Comparison of ENCODE assay signal across 18 cellular contexts in genomic region chr13:112117258-112117954, GRCh38. TPM values are rescaled to one million over a fixed set of nuclear protein-coding genes. Genes with fewer than 3 reads are reported as not detected.
DNase-seq lines count a peak whose midpoint lies in the region; ATAC-seq and TF ChIP-seq lines count a peak whose summit lies in the region.
"Had no signal": no experiment of that assay in that cellular context is flagged by ENCODE, and none has a peak within 500 bp of the region (broad histone marks: within the 10 kb centered on the region; RNA-seq: fewer than 3 reads in every experiment).

No MANE protein-coding gene starts in this region.

- no peak overlapping the region for H3K4me2 ChIP-seq in neuronal stem cell (ENCODE audit: insufficient read depth, low read length, poor library complexity, severe bottlenecking)
- H3K4me2 ChIP-seq: A549, BLaER1 had no signal

- peak overlapping the region; percentile 20 for H3K23ac ChIP-seq in neuronal stem cell (ENCODE audit: low read depth, low read length, poor library complexity)

- H3K79me1 ChIP-seq in neuronal stem cell (ENCODE audit: low read depth, low read length), result no peaks in the 10 kb centered on the region

- H3K9me3 Mint-ChIP-seq in endodermal cell, result no peaks in the 10 kb centered on the region
- H3K9me3 Mint-ChIP-seq in CD4-positive, alpha-beta T cell, result no peaks in the 10 kb centered on the region
- H3K9me3 Mint-ChIP-seq: CD8-positive, alpha-beta T cell had no signal

- H2AK5ac ChIP-seq in neuronal stem cell (ENCODE audit: low read depth, low read length), result peak overlapping the region; percentile 91

- 82% methylated on average over 14 of the region's 14 CpGs for WGBS in right cardiac atrium
- 91 to 92% methylated on average over 10 to 14 of the region's 14 CpGs for WGBS in endodermal cell (ENCODE audit: insufficient coverage in 1 of 2, insufficient read length in 1 of 2), 2 experiments
- WGBS in neuronal stem cell (ENCODE audit: extremely low coverage in 2 of 2, insufficient read length in 2 of 2, insufficient replicate concordance in 1 of 2), 2 donors, result no CpG with 5 or more reads among the region's 14 CpGs
- 75 to 84% (median 78%) methylated on average over 11 to 14 of the region's 14 CpGs for WGBS in stomach, 5 donors

- CTCF ChIA-PET in CD4-positive, alpha-beta T cell (lab: Charles Lee), result no interaction called here

- H2BK15ac ChIP-seq in neuronal stem cell (ENCODE audit: low read length), result peak overlapping the region; percentile 84

- H3K4me1 ChIP-seq in right cardiac atrium (ENCODE audit: control insufficient read depth, insufficient read depth, low read length), result no peaks in the 10 kb centered on the region
- no peaks in the 10 kb centered on the region for H3K4me1 ChIP-seq in endodermal cell (ENCODE audit: control insufficient read depth, insufficient read depth, low read length)
- H3K4me1 ChIP-seq in neuronal stem cell (ENCODE audit: control insufficient read depth in 2 of 2, insufficient read depth in 1 of 2, low read depth in 1 of 2, low read length in 2 of 2), result peaks cover 3 to 12% of the 10 kb centered on the region in 2 donors
- H3K4me1 ChIP-seq in stomach, result no peaks in the 10 kb centered on the region
- H3K4me1 ChIP-seq: A549 had no signal

- intact Hi-C loops in cardiac septum (cut with DNase I), result no loop called here
- intact Hi-C loops in right cardiac atrium (cut with DNase I), result no loop called here
- intact Hi-C loops in stomach (cut with DNase I; ENCODE audit: low total_unique reads), result no loop called here
- intact Hi-C loops in CD4-positive, alpha-beta T cell (cut with DNase I, micrococcal nuclease), result no loop called here

- H4K91ac ChIP-seq in neuronal stem cell (ENCODE audit: low read depth, low read length, poor library complexity), result no peak overlapping the region

- POLR2A ChIA-PET in CD4-positive, alpha-beta T cell (lab: Charles Lee), result no interaction called here

- no peaks in the 10 kb centered on the region for H3K4me1 Mint-ChIP-seq in endodermal cell
- no peaks in the 10 kb centered on the region for H3K4me1 Mint-ChIP-seq in CD4-positive, alpha-beta T cell (ENCODE audit: low read depth)
- H3K4me1 Mint-ChIP-seq: CD14-positive monocyte had no signal

- H2BK5ac ChIP-seq in neuronal stem cell (ENCODE audit: low read length), result peak overlapping the region; percentile 93

- no peak overlapping the region for H3K14ac ChIP-seq in neuronal stem cell (ENCODE audit: low read length)

- H3K27me3 ChIP-seq in right cardiac atrium (ENCODE audit: control insufficient read depth, insufficient read depth), result no peaks in the 10 kb centered on the region
- peaks cover 30% of the 10 kb centered on the region for H3K27me3 ChIP-seq in endodermal cell (ENCODE audit: control insufficient read depth, insufficient read depth, low read length, poor library complexity, severe bottlenecking)
- H3K27me3 ChIP-seq in neuronal stem cell (ENCODE audit: control insufficient read depth in 3 of 3, insufficient read depth in 3 of 3, low read depth in 1 of 3, low read length in 3 of 3), result no peaks in the 10 kb centered on the region
- peaks cover 0 to 78% (median 0%) of the 10 kb centered on the region in 3 donors for H3K27me3 ChIP-seq in stomach
- peaks cover 4% of the 10 kb centered on the region for H3K27me3 ChIP-seq in CD4-positive, alpha-beta T cell (ENCODE audit: control insufficient read depth, insufficient read depth, low read length)
- H3K27me3 ChIP-seq: BLaER1 had no signal

- H3K36me3 ChIP-seq in endodermal cell (ENCODE audit: control insufficient read depth, insufficient read depth, low read length) (no peaks in the 10 kb centered on the region), neuronal stem cell (replicated peaks in 1 of 2; ENCODE audit: control insufficient read depth in 2 of 2, insufficient read depth in 2 of 2, low read length in 2 of 2) (no peaks in the 10 kb centered on the region), stomach (no peaks in the 10 kb centered on the region)
- H3K36me3 ChIP-seq: BLaER1 had no signal

- peak overlapping the region; percentile 75 for H2BK12ac ChIP-seq in neuronal stem cell (ENCODE audit: low read length)

- H2AFZ ChIP-seq in neuronal stem cell (ENCODE audit: low read length), result peak overlapping the region; percentile 4
- H2AFZ ChIP-seq: GM23248 had no signal

- no peak overlapping the region for H3K9ac ChIP-seq in endodermal cell (ENCODE audit: extremely low read depth, low read length, poor library complexity, severe bottlenecking)
- no peak overlapping the region for H3K9ac ChIP-seq in neuronal stem cell (ENCODE audit: low read depth, low read length, poor library complexity)
- H3K9ac ChIP-seq: BLaER1, GM23248 had no signal

- no peak for TF ChIP-seq EP300 in stomach (IDR thresholded peaks at IDR 0.05)

- no peak overlapping the region for H3K4ac ChIP-seq in neuronal stem cell (ENCODE audit: low read length)

- H3K18ac ChIP-seq in neuronal stem cell (ENCODE audit: low read length), result peak overlapping the region; percentile 96

- H2BK120ac ChIP-seq in neuronal stem cell (ENCODE audit: low read depth, low read length), result no peak overlapping the region

- no peak overlapping the region for H3K27ac Mint-ChIP-seq in endodermal cell
- H3K27ac Mint-ChIP-seq in CD4-positive, alpha-beta T cell, result no peak overlapping the region
- H3K27ac Mint-ChIP-seq: CD14-positive monocyte; CD8-positive, alpha-beta T cell had no signal

- no peaks in the 10 kb centered on the region for H3K36me3 Mint-ChIP-seq in endodermal cell (ENCODE audit: low read depth)
- no peaks in the 10 kb centered on the region for H3K36me3 Mint-ChIP-seq in CD4-positive, alpha-beta T cell (ENCODE audit: low read depth)
- H3K36me3 Mint-ChIP-seq: CD14-positive monocyte; CD8-positive, alpha-beta T cell had no signal

- H3K9me3 ChIP-seq in right cardiac atrium (ENCODE audit: control insufficient read depth, low read length) (no peaks in the 10 kb centered on the region), endodermal cell (ENCODE audit: control insufficient read depth, low read length) (no peaks in the 10 kb centered on the region), neuronal stem cell (replicated peaks in 1 of 2; ENCODE audit: control insufficient read depth in 2 of 2, insufficient read depth in 1 of 2, low read depth in 1 of 2, low read length in 2 of 2) (peaks cover 0 to 3% of the 10 kb centered on the region in 2 donors), stomach (no peaks in the 10 kb centered on the region)
- H3K9me3 ChIP-seq in CD4-positive, alpha-beta T cell (ENCODE audit: control insufficient read depth, low read length), result no peaks in the 10 kb centered on the region
- H3K9me3 ChIP-seq: A549, BLaER1 had no signal

- no peak overlapping the region for H4K8ac ChIP-seq in neuronal stem cell (ENCODE audit: low read depth, low read length)

- TF ChIP-seq CTCF in endodermal cell (conservative IDR thresholded peaks at IDR 0.05) (no peak), stomach (IDR thresholded peaks at IDR 0.05) (no peak)
- TF ChIP-seq CTCF in CD4-positive, alpha-beta T cell (IDR thresholded peaks at IDR 0.05), result no peak

- H3K27me3 Mint-ChIP-seq in endodermal cell (ENCODE audit: insufficient read depth), result peaks cover 66% of the 10 kb centered on the region
- H3K27me3 Mint-ChIP-seq in CD4-positive, alpha-beta T cell, result peaks cover 40% of the 10 kb centered on the region

- ATAC-seq in right cardiac atrium (no peak), GM21381 (IDR thresholded peaks at IDR 0.05; ENCODE audit: unreplicated experiment) (no peak)
- ATAC-seq in CD4-positive, alpha-beta T cell (ENCODE audit: poor library complexity), result no peak
- ATAC-seq: A549; CD8-positive, alpha-beta T cell had no signal

- no peak overlapping the region for H3K4me3 Mint-ChIP-seq in endodermal cell
- H3K4me3 Mint-ChIP-seq in CD4-positive, alpha-beta T cell, result no peak overlapping the region
- H3K4me3 Mint-ChIP-seq: CD14-positive monocyte; CD8-positive, alpha-beta T cell had no signal

- H3K4me3 ChIP-seq in right cardiac atrium (ENCODE audit: low read length) (no peak overlapping the region), endodermal cell (ENCODE audit: low read length) (no peak overlapping the region), neuronal stem cell (ENCODE audit: low read length in 2 of 2) (no peak overlapping the region), stomach (no peak overlapping the region)
- H3K4me3 ChIP-seq: A549, BLaER1, GM23248 had no signal

- DNase-seq in cardiac septum (ENCODE audit: low spot score) (peak; percentile 63), right cardiac atrium (no peak), endodermal cell (peak; percentile 32), neuronal stem cell (ENCODE audit: low spot score) (no peak), stomach (peak; percentile 16), inferior parietal cortex (ENCODE audit: extremely low spot score) (no peak)
- no peak for DNase-seq in CD4-positive, alpha-beta T cell
- DNase-seq: Calu3, DMS79 treated with DMSO at 0.1 percent for 48 hours, GF-D8, GM23248 had no signal

- TF ChIP-seq POLR2A in stomach (IDR thresholded peaks at IDR 0.05), result no peak

- H3K27ac ChIP-seq in right cardiac atrium (ENCODE audit: low read length) (no peak overlapping the region), endodermal cell (ENCODE audit: low read depth, low read length) (no peak overlapping the region), neuronal stem cell (replicated peaks; ENCODE audit: low read length) (no peak overlapping the region), stomach (no peak overlapping the region)
- H3K27ac ChIP-seq in CD4-positive, alpha-beta T cell (ENCODE audit: low read depth, low read length), result no peak overlapping the region
- H3K27ac ChIP-seq: 22Rv1, A549, BLaER1, GM23248 had no signal

RNA-seq across cellular contexts. Expression of gene SOX1, which starts 50.5 kb away (rescaled TPM):
- total RNA-seq in cardiac septum (not detected), right cardiac atrium (not detected), endodermal cell (not detected), stomach (not detected)
- polyA plus RNA-seq in right cardiac atrium (not detected), stomach (not detected)
- polyA plus RNA-seq in endodermal cell (2013, experiment 1 of 2), result 40.6 TPM
- polyA plus RNA-seq in endodermal cell (2013, experiment 2 of 2), result 33.9 TPM
- polyA plus RNA-seq in neuronal stem cell (2013, experiment 1 of 2), result 12.8 TPM
- 14.4 TPM for polyA plus RNA-seq in neuronal stem cell (2013, experiment 2 of 2)
- total RNA-seq in CD4-positive, alpha-beta T cell, result not detected
- total RNA-seq: Calu3; CD8-positive, alpha-beta T cell; GM23248; HT-29 had no signal
- polyA plus RNA-seq: A549, CD14-positive monocyte, GM23248 had no signal

Comparison
In these comparisons a context has a peak if more than half of its experiments do, and no peak if none do; other contexts are left out.
1. DNase-seq: peak in cardiac septum (single experiment), endodermal cell (single experiment) and stomach (single experiment); none in right cardiac atrium (0 of 3), neuronal stem cell (single experiment), CD4-positive, alpha-beta T cell (0 of 10) and inferior parietal cortex (single experiment).